ENCODE assay signal across 11 cellular contexts in genomic region chr15:96341465-96342142, GRCh38. TPM values are rescaled to one million over a fixed set of nuclear protein-coding genes. Genes with fewer than 3 reads are reported as not detected.
DNase-seq lines count a peak whose midpoint lies in the region; ATAC-seq and TF ChIP-seq lines count a peak whose summit lies in the region.
"Had no signal": no experiment of that assay in that cellular context is flagged by ENCODE, and none has a peak within 500 bp of the region (broad histone marks: within the 10 kb centered on the region; RNA-seq: fewer than 3 reads in every experiment).

No MANE protein-coding gene starts in this region.

- H3K79me2 ChIP-seq in neural progenitor cell (ENCODE audit: low read depth), result peaks cover 99% of the 10 kb centered on the region

- H3K27me3 Mint-ChIP-seq in glutamatergic neuron (ENCODE audit: unreplicated experiment) (peaks cover 43% of the 10 kb centered on the region), neural progenitor cell (ENCODE audit: insufficient read depth, low read depth) (peaks cover 15% of the 10 kb centered on the region)

- POLR2A ChIA-PET in A673 (lab: Charles Lee; ENCODE audit: low non-redundant PET), result interaction anchor here (0.6 kb wide), 2 partner anchors 9 to 715 kb away, joined by 3 read pairs; no protein-coding TSS in a partner anchor

- H3K9ac ChIP-seq in neural progenitor cell, result no peak overlapping the region

- H3K27me3 ChIP-seq in A673 (replicated peaks; ENCODE audit: insufficient read depth, low read depth, low read length, poor library complexity) (no peaks in the 10 kb centered on the region), neural progenitor cell (peaks cover 17% of the 10 kb centered on the region)

- no peaks in the 10 kb centered on the region for H3K9me3 ChIP-seq in A673 (ENCODE audit: low read depth, low read length, poor library complexity, severe bottlenecking)
- no peaks in the 10 kb centered on the region for H3K9me3 ChIP-seq in neural progenitor cell (ENCODE audit: low read depth)

- peaks cover 54% of the 10 kb centered on the region for H3K4me1 ChIP-seq in A673 (ENCODE audit: insufficient read depth, low read length, poor library complexity, severe bottlenecking)
- H3K4me1 ChIP-seq in neural progenitor cell, result peaks cover 77% of the 10 kb centered on the region

- peaks cover 98% of the 10 kb centered on the region for H3F3A ChIP-seq in neural progenitor cell (ENCODE audit: low read depth)

- peak overlapping the region; percentile 97 for H3K27ac ChIP-seq in A673 (ENCODE audit: low read depth, low read length, poor library complexity, severe bottlenecking)
- peak overlapping the region; percentile 100 for H3K27ac ChIP-seq in VCaP
- peak overlapping the region; percentile 95 for H3K27ac ChIP-seq in neural progenitor cell

- peaks cover 7% of the 10 kb centered on the region for H3K9me3 Mint-ChIP-seq in glutamatergic neuron (ENCODE audit: unreplicated experiment)
- no peaks in the 10 kb centered on the region for H3K9me3 Mint-ChIP-seq in neural progenitor cell

- DNase-seq in A673 (ENCODE audit: low spot score) (peak; percentile 62), glutamatergic neuron (no peak), neural progenitor cell (ENCODE audit: low spot score) (peak; percentile 62), A172 (ENCODE audit: low spot score) (no peak), SHP77 (lab: John Stamatoyannopoulos, UW) (no peak), NCI-H1417 (lab: John Stamatoyannopoulos, UW) (no peak)
- DNase-seq: activated CD4-positive, alpha-beta T cell treated with anti-CD3 and anti-CD28 coated beads for 1 hour; GOT3; NCI-H1694 had no signal

- H3K4me1 Mint-ChIP-seq in glutamatergic neuron (ENCODE audit: low read depth, unreplicated experiment) (peaks cover 9% of the 10 kb centered on the region), neural progenitor cell (peaks cover 73% of the 10 kb centered on the region)

- H3K4me2 ChIP-seq in neural progenitor cell, result peak overlapping the region; percentile 98

- H3K27ac Mint-ChIP-seq in glutamatergic neuron (ENCODE audit: unreplicated experiment), result peak overlapping the region; percentile 76
- peak overlapping the region; percentile 91 for H3K27ac Mint-ChIP-seq in neural progenitor cell

- intact Hi-C loops in A673 (cut with micrococcal nuclease; ENCODE audit: unreplicated experiment), result loop anchor here (5.0 to 10.0 kb wide), 3 partner anchors 1047 to 1406 kb away; no protein-coding TSS in a partner anchor

- BruUV-seq in A673 (replicated peaks; lab: Mats Ljungman, UMichigan), result no TSS peak

- no peak for ATAC-seq in GM18861 (IDR thresholded peaks at IDR 0.05; ENCODE audit: unreplicated experiment)

- no peak overlapping the region for H2AFZ ChIP-seq in neural progenitor cell (replicated peaks)

- TF ChIP-seq CTCF in A673 (conservative IDR thresholded peaks at IDR 0.05; ENCODE audit: low read depth, low read length), result no peak
- no peak for TF ChIP-seq CTCF in VCaP (conservative IDR thresholded peaks at IDR 0.05)
- TF ChIP-seq CTCF in glutamatergic neuron (IDR thresholded peaks at IDR 0.05; ENCODE audit: partially characterized antibody, unreplicated experiment), result no peak
- no peak for TF ChIP-seq CTCF in neural progenitor cell (IDR thresholded peaks at IDR 0.05)

- H4K20me1 ChIP-seq in neural progenitor cell (ENCODE audit: low read depth), result peaks cover 96% of the 10 kb centered on the region

- H3K4me3 Mint-ChIP-seq in glutamatergic neuron (ENCODE audit: unreplicated experiment) (peak overlapping the region; percentile 91), neural progenitor cell (peak overlapping the region; percentile 96)

- H3K36me3 Mint-ChIP-seq in glutamatergic neuron (ENCODE audit: unreplicated experiment), result no peaks in the 10 kb centered on the region
- peaks cover 32% of the 10 kb centered on the region for H3K36me3 Mint-ChIP-seq in neural progenitor cell

- peak overlapping the region; percentile 77 for H3K4me3 ChIP-seq in A673 (ENCODE audit: low read depth, low read length, poor library complexity, severe bottlenecking)
- peak overlapping the region; percentile 92 for H3K4me3 ChIP-seq in neural progenitor cell

- H3K36me3 ChIP-seq in A673 (ENCODE audit: insufficient read depth, low read length, poor library complexity, severe bottlenecking), result peaks cover 55% of the 10 kb centered on the region
- peaks cover 13% of the 10 kb centered on the region for H3K36me3 ChIP-seq in neural progenitor cell

- CTCF ChIA-PET in A673 (lab: Charles Lee), result interaction anchor here (0.5 to 3.0 kb wide), 3 partner anchors 14 to 496 kb away, joined by 6 to 16 read pairs (median 8); no protein-coding TSS in a partner anchor

RNA-seq across cellular contexts. Expression of gene NR2F2, which starts 11.1 kb away (rescaled TPM):
- total RNA-seq in A673 (2021) (106 and 138 TPM in 2 replicates), glutamatergic neuron (ENCODE audit: unreplicated experiment) (1.9 TPM), neural progenitor cell (ENCODE audit: low replicate concordance) (24.6 and 32.1 TPM in 2 replicates)
- 9.2 and 16.2 TPM in 2 replicates for total RNA-seq in A172 (2014; rRNA removed; shearing (Covaris generic))

Comparison
In these comparisons a context has a peak if more than half of its experiments do, and no peak if none do; other contexts are left out.
1. DNase-seq: peak in A673 (single experiment) and neural progenitor cell (single experiment); none in glutamatergic neuron (single experiment), A172 (single experiment), SHP77 (0 of 2) and NCI-H1417 (0 of 3).
2. Peak in every context shown above with its lines, with median percentiles within 50 percentile points of each other: H3K27ac ChIP-seq.